8 cellular contexts compared by ENCODE assay signal in the genomic region with DNA sequence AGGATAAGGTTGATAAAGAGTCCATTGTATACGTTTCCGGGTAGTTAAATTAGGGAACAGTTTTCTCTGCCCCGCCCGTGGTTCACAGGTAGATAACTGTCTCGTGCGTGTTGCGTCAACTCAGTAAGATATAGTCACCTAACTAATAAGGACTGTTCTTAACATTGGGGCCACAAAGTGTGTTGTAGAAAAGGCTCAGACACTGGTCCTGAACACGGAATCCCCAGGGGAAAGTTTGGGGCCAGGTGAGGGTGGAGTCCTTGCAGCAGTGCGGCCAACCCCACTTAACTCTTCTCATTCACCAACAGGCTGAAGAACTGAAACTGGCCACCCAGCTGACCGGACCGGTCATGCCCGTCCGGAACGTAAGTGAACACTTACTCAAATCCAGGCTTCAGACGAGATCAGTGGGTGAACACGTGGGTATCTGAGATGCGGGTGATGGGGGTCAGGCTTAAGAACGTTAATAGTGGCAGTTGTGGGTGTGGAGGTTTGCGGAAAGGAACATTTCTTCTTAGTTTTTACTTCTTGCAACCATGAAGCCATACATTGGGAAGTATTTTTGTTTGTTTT. TPM values are rescaled to one million over a fixed set of nuclear protein-coding genes. Genes with fewer than 3 reads are reported as not detected.
DNase-seq lines count a peak whose midpoint lies in the region; ATAC-seq and TF ChIP-seq lines count a peak whose summit lies in the region.

No MANE protein-coding gene starts in this region.

- H3K4ac ChIP-seq in mesenchymal stem cell (ENCODE audit: low read depth in 1 of 2, low read length in 2 of 2), result no peak overlapping the region

- H3K18ac ChIP-seq in mesenchymal stem cell (ENCODE audit: low read depth in 1 of 2, low read length in 2 of 2), result no peak overlapping the region

- no peak overlapping the region for H4K91ac ChIP-seq in mesenchymal stem cell (ENCODE audit: low read length)

- WGBS in mesenchymal stem cell, result 69% methylated on average over 18 of the region's 19 CpGs

- H3K9ac ChIP-seq in HUES6 (ENCODE audit: low read length) (peak overlapping the region; percentile 96), mesenchymal stem cell (ENCODE audit: low read length) (peak overlapping the region; percentile 99)

- ATAC-seq in HG03342 (IDR thresholded peaks at IDR 0.05; ENCODE audit: unreplicated experiment) (no peak), HG02642 (IDR thresholded peaks at IDR 0.05; ENCODE audit: poor library complexity, unreplicated experiment) (no peak)

- TF ChIP-seq CTCF in AG10803 (conservative IDR thresholded peaks at IDR 0.05; ENCODE audit: low read length), result no peak
- no peak for TF ChIP-seq CTCF in astrocyte of the spinal cord (IDR thresholded peaks at IDR 0.05; ENCODE audit: low read depth, low read length)

- H2AFZ ChIP-seq in mesenchymal stem cell (ENCODE audit: low read depth, low read length), result no peak overlapping the region

- H3K27ac ChIP-seq in HUES6 (ENCODE audit: low read depth, low read length), result peak overlapping the region; percentile 95; the same call in 1 of the 2 replicates
- H3K27ac ChIP-seq in mesenchymal stem cell (ENCODE audit: low read length, poor library complexity, severe bottlenecking), result no peak overlapping the region

- H2BK5ac ChIP-seq in mesenchymal stem cell (ENCODE audit: low read depth, low read length, poor library complexity, severe bottlenecking), result no peak overlapping the region

- peaks cover 4% of the 10 kb centered on the region for H3K79me1 ChIP-seq in mesenchymal stem cell (replicated peaks; ENCODE audit: low read length, poor library complexity, severe bottlenecking)

- no peak overlapping the region for H2BK15ac ChIP-seq in mesenchymal stem cell (ENCODE audit: low read depth, poor library complexity, severe bottlenecking)

- H3K23ac ChIP-seq in mesenchymal stem cell (ENCODE audit: low read length in 2 of 2), result peak overlapping the region in 1 of 2 experiments; percentile 57

- H3K27me3 ChIP-seq in HUES6 (ENCODE audit: control insufficient read depth, insufficient read depth, low read length) (no peaks in the 10 kb centered on the region), mesenchymal stem cell (ENCODE audit: control insufficient read depth in 1 of 2, insufficient read depth in 1 of 2, low read length in 2 of 2) (no peaks in the 10 kb centered on the region)

- no peak for DNase-seq in AG10803 (ENCODE audit: low read depth)
- DNase-seq in astrocyte of the spinal cord (ENCODE audit: low read depth, low spot score), result no peak
- DNase-seq in mesenchymal stem cell, result no peak
- DNase-seq in hepatic stellate cell (ENCODE audit: low spot score), result no peak
- no peak for DNase-seq in NCI-H2227 treated with DMSO at 0.1 percent for 48 hours (lab: John Stamatoyannopoulos, UW)

- H3K14ac ChIP-seq in mesenchymal stem cell (ENCODE audit: low read length in 2 of 2), result peak overlapping the region in 1 of 2 experiments; percentile 18

- H3K4me1 ChIP-seq in HUES6 (ENCODE audit: control insufficient read depth, insufficient read depth, low read length), result peaks cover 39% of the 10 kb centered on the region
- H3K4me1 ChIP-seq in mesenchymal stem cell (ENCODE audit: control insufficient read depth, insufficient read depth, low read depth, low read length), result peaks cover 36% of the 10 kb centered on the region

- H4K8ac ChIP-seq in mesenchymal stem cell (ENCODE audit: low read length), result no peak overlapping the region

- peak overlapping the region; percentile 51 for H3K4me2 ChIP-seq in mesenchymal stem cell (ENCODE audit: low read length, poor library complexity, severe bottlenecking)

- in situ Hi-C loops in astrocyte of the spinal cord (cut with HindIII; ENCODE audit: low sequenced_read_pairs), result no loop called here

- H3K9me3 ChIP-seq in HUES6 (ENCODE audit: control insufficient read depth, insufficient read depth, low read depth, low read length), result no peaks in the 10 kb centered on the region
- H3K9me3 ChIP-seq in mesenchymal stem cell (ENCODE audit: control insufficient read depth, low read length), result no peaks in the 10 kb centered on the region

- H3K4me3 ChIP-seq in AG10803 (ENCODE audit: low read length) (peak overlapping the region; percentile 88), HUES6 (ENCODE audit: low read depth, low read length) (peak overlapping the region; percentile 88), astrocyte of the spinal cord (ENCODE audit: low read depth, low read length) (peak overlapping the region; percentile 77), mesenchymal stem cell (ENCODE audit: insufficient read depth in 1 of 2, low read depth in 1 of 2, low read length in 2 of 2) (peak overlapping the region; percentile 26 to 87)

- no peak overlapping the region for H2AK5ac ChIP-seq in mesenchymal stem cell (ENCODE audit: low read length, severe bottlenecking)

- peaks cover 47% of the 10 kb centered on the region for H3K36me3 ChIP-seq in HUES6 (ENCODE audit: control insufficient read depth, insufficient read depth, low read length)
- H3K36me3 ChIP-seq in mesenchymal stem cell (ENCODE audit: control insufficient read depth in 1 of 2, insufficient read depth in 2 of 2, low read depth in 1 of 2, low read length in 2 of 2), result peaks cover 50 to 54% of the 10 kb centered on the region in 2 experiments

- no peak overlapping the region for H2BK12ac ChIP-seq in mesenchymal stem cell (ENCODE audit: low read length in 2 of 2)

- no peak overlapping the region for H2BK120ac ChIP-seq in mesenchymal stem cell (ENCODE audit: low read depth, low read length)

RNA-seq across cellular contexts. Expression of a gene that starts 1.6 kb away (rescaled TPM):
- polyA plus RNA-seq in mesenchymal stem cell (2013, experiment 1 of 2), result 2,898 TPM
- 2,946 TPM for polyA plus RNA-seq in mesenchymal stem cell (2013, experiment 2 of 2)

RNA-seq across cellular contexts. Expression of a gene that starts 13.4 kb away (rescaled TPM):
- polyA plus RNA-seq in mesenchymal stem cell (2013, experiment 1 of 2), result 5.6 TPM
- polyA plus RNA-seq in mesenchymal stem cell (2013, experiment 2 of 2), result 4.8 TPM

RNA-seq across cellular contexts. Expression of a gene that starts 51.3 kb away (rescaled TPM):
- polyA plus RNA-seq in mesenchymal stem cell (2013, experiment 1 of 2), result not detected
- polyA plus RNA-seq in mesenchymal stem cell (2013, experiment 2 of 2), result not detected

RNA-seq across cellular contexts. Expression of a gene that starts 53.9 kb away (rescaled TPM):
- 40.7 TPM for polyA plus RNA-seq in mesenchymal stem cell (2013, experiment 1 of 2)
- polyA plus RNA-seq in mesenchymal stem cell (2013, experiment 2 of 2), result 37.8 TPM
